Comparison of ENCODE assay signal across 10 cellular contexts in genomic region chr12:53197011-53197640, GRCh38. TPM values are rescaled to one million over a fixed set of nuclear protein-coding genes. Genes with fewer than 3 reads are reported as not detected.
DNase-seq lines count a peak whose midpoint lies in the region; ATAC-seq and TF ChIP-seq lines count a peak whose summit lies in the region.
"Had no signal": no experiment of that assay in that cellular context is flagged by ENCODE, and none has a peak within 500 bp of the region (broad histone marks: within the 10 kb centered on the region; RNA-seq: fewer than 3 reads in every experiment).

No MANE protein-coding gene starts in this region.

- peaks cover 7 to 16% of the 10 kb centered on the region in 2 donors for H3K36me3 Mint-ChIP-seq in activated T-cell treated with anti-CD3 and anti-CD28 coated beads, Interleukin-2, amount 50 U/mL, for 72 hours (ENCODE audit: insufficient read depth in 2 of 2)

- no peaks in the 10 kb centered on the region for H3K27me3 Mint-ChIP-seq in activated T-cell treated with anti-CD3 and anti-CD28 coated beads, Interleukin-2, amount 50 U/mL, for 72 hours (ENCODE audit: low read depth)

- H3K4me3 ChIP-seq in Panc1 (ENCODE audit: low read depth in 2 of 2, low read length in 2 of 2): no peak overlapping the region
- peak overlapping the region; percentile 14 to 54 (median 37) for H3K4me3 ChIP-seq in liver (ENCODE audit: low read depth in 1 of 3, low read length in 3 of 3)
- peak overlapping the region; percentile 36 for H3K4me3 ChIP-seq in suprapubic skin

- H3K9me3 ChIP-seq in Panc1 (ENCODE audit: control insufficient read depth, insufficient read depth, low read depth, low read length) (no peaks in the 10 kb centered on the region), liver (ENCODE audit: control insufficient read depth in 4 of 4, low read length in 3 of 4) (no peaks in the 10 kb centered on the region), suprapubic skin (no peaks in the 10 kb centered on the region)
- H3K9me3 ChIP-seq: prostate gland had no signal

- H3K4me1 ChIP-seq in Panc1 (ENCODE audit: control insufficient read depth, insufficient read depth, low read length): no peaks in the 10 kb centered on the region
- peaks cover 0 to 34% (median 32%) of the 10 kb centered on the region in 4 donors for H3K4me1 ChIP-seq in liver (ENCODE audit: control insufficient read depth in 4 of 4, insufficient read depth in 4 of 4, low read length in 3 of 4)
- peaks cover 8% of the 10 kb centered on the region for H3K4me1 ChIP-seq in suprapubic skin
- H3K4me1 ChIP-seq: prostate gland had no signal

- H3K9ac ChIP-seq in liver (ENCODE audit: low read depth in 1 of 2, low read length in 2 of 2): no peak overlapping the region

- TF ChIP-seq RAD21 in liver (IDR thresholded peaks at IDR 0.05): no peak

- H3K27ac ChIP-seq in Panc1 (ENCODE audit: low read length) (no peak overlapping the region), liver (ENCODE audit: low read depth in 1 of 2, low read length in 2 of 2) (peak overlapping the region in 1 of 2 donors; percentile 58), suprapubic skin (no peak overlapping the region)
- H3K27ac ChIP-seq: prostate gland had no signal

- no peak for TF ChIP-seq POLR2A in suprapubic skin (IDR thresholded peaks at IDR 0.05)

- ATAC-seq in activated T-cell treated with anti-CD3 and anti-CD28 coated beads, Interleukin-2, amount 50 U/mL, for 72 hours (replicated peaks in 1 of 2): no peak
- ATAC-seq in Panc1 (peak; percentile 11; the same call in 1 of the 2 replicates), GM21423 (IDR thresholded peaks at IDR 0.05; ENCODE audit: unreplicated experiment) (no peak)

- in situ Hi-C loops in Panc1 (cut with HindIII; ENCODE audit: low pct_unique_long_range_greater_than_20kb, low sequenced_read_pairs): no loop called here

- no peak overlapping the region for H3K27ac Mint-ChIP-seq in activated T-cell treated with anti-CD3 and anti-CD28 coated beads, Interleukin-2, amount 50 U/mL, for 72 hours
- H3K27ac Mint-ChIP-seq: HFFc6 had no signal

- POLR2A ChIA-PET in Panc1 (lab: Charles Lee): no interaction called here

- TF ChIP-seq EP300 in suprapubic skin (IDR thresholded peaks at IDR 0.05): no peak

- BruUV-seq in Panc1 (replicated peaks; lab: Mats Ljungman, UMichigan): no TSS peak

- TF ChIP-seq CTCF in Panc1 (IDR thresholded peaks at IDR 0.05) (no peak), liver (IDR thresholded peaks at IDR 0.05; ENCODE audit: low read depth, low read length, missing input control) (no peak), suprapubic skin (IDR thresholded peaks at IDR 0.05) (no peak)

- H3K36me3 ChIP-seq in Panc1 (ENCODE audit: control insufficient read depth, insufficient read depth, low read length) (no peaks in the 10 kb centered on the region), liver (ENCODE audit: control insufficient read depth in 4 of 4, insufficient read depth in 3 of 4, low read depth in 1 of 4, low read length in 3 of 4) (peaks cover 0 to 2% (median under 1%) of the 10 kb centered on the region in 4 donors), suprapubic skin (peaks cover 1% of the 10 kb centered on the region)
- H3K36me3 ChIP-seq: prostate gland had no signal

- no peak overlapping the region for H3K4me3 Mint-ChIP-seq in activated T-cell treated with anti-CD3 and anti-CD28 coated beads, Interleukin-2, amount 50 U/mL, for 72 hours

- WGBS in liver: 46% methylated on average over 19 of the region's 19 CpGs
- WGBS in suprapubic skin: 82% methylated on average over 9 of the region's 19 CpGs

- CTCF ChIA-PET in Panc1 (lab: Charles Lee): interaction anchor here (0.6 to 2.8 kb wide), 10 partner anchors 8 to 150 kb away, joined by 3 to 21 read pairs (median 4); partner anchors contain the start of gene ITGB7

- no peaks in the 10 kb centered on the region for H3K9me3 Mint-ChIP-seq in activated T-cell treated with anti-CD3 and anti-CD28 coated beads, Interleukin-2, amount 50 U/mL, for 72 hours
- H3K9me3 Mint-ChIP-seq: HFFc6 had no signal

- peak; percentile 18 for DNase-seq in activated T-cell treated with anti-CD3 and anti-CD28 coated beads, Interleukin-2, amount 50 U/mL, for 1 hour
- DNase-seq in activated T-cell treated with anti-CD3 and anti-CD28 coated beads, Interleukin-2, amount 50 U/mL, for 72 hours: no peak
- DNase-seq in Panc1 (ENCODE audit: low read depth, low spot score) (no peak), suprapubic skin (ENCODE audit: low spot score in 2 of 2) (peak in 1 of 2 donors; percentile 63), NCI-H446 (lab: John Stamatoyannopoulos, UW) (no peak), NCI-H187 treated with DMSO at 0.1 percent for 48 hours (lab: John Stamatoyannopoulos, UW) (no peak)
- DNase-seq: HFFc6 had no signal

- intact Hi-C loops in Panc1 (cut with micrococcal nuclease; ENCODE audit: unreplicated experiment): no loop called here

- H3K27me3 ChIP-seq in Panc1 (ENCODE audit: control insufficient read depth, insufficient read depth, low read length): no peaks in the 10 kb centered on the region
- H3K27me3 ChIP-seq in liver (ENCODE audit: control insufficient read depth in 4 of 4, insufficient read depth in 4 of 4, low read length in 3 of 4): no peaks in the 10 kb centered on the region
- no peaks in the 10 kb centered on the region for H3K27me3 ChIP-seq in suprapubic skin

- H3K4me1 Mint-ChIP-seq in activated T-cell treated with anti-CD3 and anti-CD28 coated beads, Interleukin-2, amount 50 U/mL, for 72 hours (ENCODE audit: low read depth): peaks cover 45% of the 10 kb centered on the region

TF ChIP-seq in liver, 16 proteins besides CTCF, POLR2A, EP300 and RAD21:
- TF ChIP-seq ATF3 (IDR thresholded peaks at IDR 0.05): no peak
- no peak for TF ChIP-seq TAF1 (conservative IDR thresholded peaks at IDR 0.05)
- no peak for TF ChIP-seq RXRA (IDR thresholded peaks at IDR 0.05)
- TF ChIP-seq NR2F2 (IDR thresholded peaks at IDR 0.05): no peak
- no peak for TF ChIP-seq JUND (IDR thresholded peaks at IDR 0.05)
- TF ChIP-seq YY1 (IDR thresholded peaks at IDR 0.05): no peak
- TF ChIP-seq SP1 (IDR thresholded peaks at IDR 0.05): no peak
- no peak for TF ChIP-seq EGR1 (IDR thresholded peaks at IDR 0.05; ENCODE audit: low read depth in 2 of 2)
- no peak for TF ChIP-seq GABPA (IDR thresholded peaks at IDR 0.05 in 1 of 2, conservative IDR thresholded peaks at IDR 0.05 in 1 of 2)
- TF ChIP-seq HNF4G (IDR thresholded peaks at IDR 0.05): no peak
- no peak for TF ChIP-seq HNF4A (conservative IDR thresholded peaks at IDR 0.05)
- TF ChIP-seq FOXA1 (IDR thresholded peaks at IDR 0.05): no peak
- TF ChIP-seq ZBTB33 (IDR thresholded peaks at IDR 0.05): no peak
- no peak for TF ChIP-seq FOXA2 (IDR thresholded peaks at IDR 0.05)
- no peak for TF ChIP-seq MAX (IDR thresholded peaks at IDR 0.05)
TF ChIP-seq in liver: peak in this region for 0.

RNA-seq across cellular contexts. Expression of gene ITGB7, which starts 9.9 kb away (rescaled TPM):
- 100 to 1,000 TPM in 1 of 2 donors, 10 to 100 TPM in 1; 88.0 to 111 TPM for total RNA-seq in activated T-cell treated with anti-CD3 and anti-CD28 coated beads, Interleukin-2, amount 50 U/mL, for 72 hours
- total RNA-seq in Panc1 (2021; ENCODE audit: unreplicated experiment) (0.98 TPM), liver (1 to 10 TPM; 1.7 to 1.8 TPM), suprapubic skin (10 to 100 TPM in 1 of 4 donors, 1 to 10 TPM in 3; 2.9 to 29.1 (median 6.8) TPM)
- polyA plus RNA-seq in Panc1 (2012; ENCODE audit: insufficient read length): not detected
- polyA plus RNA-seq in liver: 1 to 10 TPM; 2.4 TPM

RNA-seq across cellular contexts. Expression of gene CSAD, which starts 16.4 kb away (rescaled TPM):
- 10 to 100 TPM; 42.7 to 45.2 TPM for total RNA-seq in activated T-cell treated with anti-CD3 and anti-CD28 coated beads, Interleukin-2, amount 50 U/mL, for 72 hours
- 15.4 TPM for total RNA-seq in Panc1 (2021; ENCODE audit: unreplicated experiment)
- 12.5 TPM for polyA plus RNA-seq in Panc1 (2012; ENCODE audit: insufficient read length)
- 10 to 100 TPM in 1 of 2 donors, 1 to 10 TPM in 1; 4.4 to 37.1 TPM for total RNA-seq in liver
- 10 to 100 TPM; 33.1 to 41.5 TPM for polyA plus RNA-seq in liver
- 100 to 1,000 TPM in 1 of 4 donors, 10 to 100 TPM in 3; 35.6 to 175 (median 56.7) TPM for total RNA-seq in suprapubic skin

RNA-seq across cellular contexts. Expression of gene ZNF740, which starts 16.6 kb away (rescaled TPM):
- total RNA-seq in activated T-cell treated with anti-CD3 and anti-CD28 coated beads, Interleukin-2, amount 50 U/mL, for 72 hours: 10 to 100 TPM; 44.2 to 49.5 TPM
- 46.8 TPM for total RNA-seq in Panc1 (2021; ENCODE audit: unreplicated experiment)
- polyA plus RNA-seq in Panc1 (2012; ENCODE audit: insufficient read length): 29.9 TPM
- total RNA-seq in liver: 10 to 100 TPM in 1 of 2 donors, 1 to 10 TPM in 1; 8.4 to 14.4 TPM
- 1 to 10 TPM; 1.4 to 4.3 TPM for polyA plus RNA-seq in liver
- total RNA-seq in suprapubic skin: 10 to 100 TPM in 3 of 4 donors, 1 to 10 TPM in 1; 5.9 to 38.9 (median 15.2) TPM

RNA-seq across cellular contexts. Expression of gene RARG, which starts 34.9 kb away (rescaled TPM):
- total RNA-seq in activated T-cell treated with anti-CD3 and anti-CD28 coated beads, Interleukin-2, amount 50 U/mL, for 72 hours: 10 to 100 TPM; 36.7 to 37.3 TPM
- total RNA-seq in Panc1 (2021; ENCODE audit: unreplicated experiment): 41.2 TPM
- polyA plus RNA-seq in Panc1 (2012; ENCODE audit: insufficient read length): 40.7 TPM
- total RNA-seq in liver: 1 to 10 TPM; 2.7 to 3.1 TPM
- 1 to 10 TPM; 1.7 to 2.7 TPM for polyA plus RNA-seq in liver
- total RNA-seq in suprapubic skin: 100 to 1,000 TPM; 140 to 198 (median 172) TPM

Comparison
In these comparisons a context has a peak if more than half of its experiments do, and no peak if none do; other contexts are left out.
1. H3K4me3 ChIP-seq: peak in liver (3 of 3) and suprapubic skin (single experiment); none in Panc1 (0 of 2).